ENCODE assay signal across 10 cellular contexts in the genomic region with DNA sequence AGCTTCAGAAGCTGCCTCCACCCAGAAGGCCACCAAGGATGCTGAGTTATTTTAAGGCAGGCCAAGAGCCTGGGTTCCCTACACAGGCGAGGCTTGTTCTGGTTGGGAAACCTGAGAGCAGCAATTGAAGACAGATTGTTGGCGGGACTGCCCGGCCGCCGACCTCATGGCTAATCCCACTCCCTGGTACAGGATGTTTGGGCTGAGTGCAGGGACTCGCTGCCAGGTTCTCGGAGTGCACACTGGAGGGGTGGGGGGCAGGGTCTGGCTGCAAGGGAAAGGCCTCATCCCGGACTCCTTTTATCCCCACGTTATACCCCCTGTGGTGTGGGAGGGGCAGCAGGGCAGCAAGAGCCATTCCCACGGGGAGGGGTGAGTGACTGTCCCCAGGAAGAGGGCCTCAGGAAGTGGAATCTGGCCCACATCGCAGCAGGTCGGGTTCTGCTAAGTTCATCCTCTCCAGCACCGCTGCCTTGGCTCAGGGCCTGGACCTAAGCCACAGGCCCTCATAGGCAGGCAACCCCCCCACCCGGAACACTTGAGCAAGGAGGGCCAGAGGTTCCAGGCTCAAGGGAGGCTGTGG. TPM values are rescaled to one million over a fixed set of nuclear protein-coding genes. Genes with fewer than 3 reads are reported as not detected.
DNase-seq lines count a peak whose midpoint lies in the region; ATAC-seq, FAIRE-seq and TF ChIP-seq lines count a peak whose summit lies in the region.
"Had no signal": no experiment of that assay in that cellular context is flagged by ENCODE, and none has a peak within 500 bp of the region (broad histone marks: within the 10 kb centered on the region; RNA-seq: fewer than 3 reads in every experiment).

No MANE protein-coding gene starts in this region.

- H4K20me1 ChIP-seq in astrocyte (ENCODE audit: insufficient read depth, low read length): no peaks in the 10 kb centered on the region

- TF ChIP-seq EP300 in sigmoid colon (IDR thresholded peaks at IDR 0.05): no peak

- H3K27ac ChIP-seq in astrocyte (ENCODE audit: low read depth, low read length): no peak overlapping the region
- peak overlapping the region; percentile 45 to 71 (median 52) for H3K27ac ChIP-seq in sigmoid colon
- H3K27ac ChIP-seq: VCaP had no signal

- FAIRE-seq in GM12892 (lab: Jason Lieb, UNC) (no peak), astrocyte (lab: Jason Lieb, UNC) (no peak)
- FAIRE-seq: colon had no signal

- H3K4me3 Mint-ChIP-seq in astrocyte (ENCODE audit: unreplicated experiment): no peak overlapping the region

- H3K9me3 ChIP-seq in astrocyte (ENCODE audit: insufficient read depth, low read depth, low read length) (no peaks in the 10 kb centered on the region), sigmoid colon (no peaks in the 10 kb centered on the region)

- no peak for TF ChIP-seq CTCF in astrocyte (IDR thresholded peaks at IDR 0.05; ENCODE audit: insufficient read depth, low read depth, low read length)
- TF ChIP-seq CTCF in sigmoid colon (IDR thresholded peaks at IDR 0.05): no peak

- no peak for TF ChIP-seq POLR2A in GM12892 (IDR thresholded peaks at IDR 0.05; ENCODE audit: low read depth, low read length)
- no peak for TF ChIP-seq POLR2A in sigmoid colon (IDR thresholded peaks at IDR 0.05)

- H3K4me1 ChIP-seq in astrocyte (ENCODE audit: insufficient read depth, low read length): peaks cover 11% of the 10 kb centered on the region
- H3K4me1 ChIP-seq in sigmoid colon: peaks cover 0 to 20% (median 18%) of the 10 kb centered on the region in 4 donors

- WGBS in sigmoid colon, 2 donors: 47 to 50% methylated on average over 14 of the region's 14 CpGs

- no peaks in the 10 kb centered on the region for H3K4me1 Mint-ChIP-seq in astrocyte (ENCODE audit: low read depth, unreplicated experiment)

- H3K9me3 Mint-ChIP-seq in astrocyte (ENCODE audit: unreplicated experiment): no peaks in the 10 kb centered on the region

- H3K79me2 ChIP-seq in astrocyte (ENCODE audit: insufficient read depth, low read length): no peaks in the 10 kb centered on the region

- no peaks in the 10 kb centered on the region for H3K36me3 Mint-ChIP-seq in astrocyte (ENCODE audit: low read depth, unreplicated experiment)

- no peak overlapping the region for H3K9ac ChIP-seq in astrocyte (ENCODE audit: low read length)

- intact Hi-C loops in left cardiac atrium (cut with DNase I): no loop called here
- intact Hi-C loops in sigmoid colon (cut with DNase I): no loop called here

- ATAC-seq in left cardiac atrium: peak; percentile 79 to 87

- DNase-seq in GM12892 (ENCODE audit: insufficient read length): peak; percentile 1
- DNase-seq in astrocyte (ENCODE audit: low read depth): peak; percentile 54
- peak; percentile 72 for DNase-seq in left cardiac atrium
- peak; percentile 84 for DNase-seq in sigmoid colon
- DNase-seq in OCI-M1 (lab: John Stamatoyannopoulos, UW): no peak
- no peak for DNase-seq in NCI-H2171 (lab: John Stamatoyannopoulos, UW)
- DNase-seq in activated T-cell treated with anti-CD3 and anti-CD28 coated beads, Interleukin-2, amount 50 U/mL, for 48 hours: no peak
- DNase-seq in activated CD4-positive, alpha-beta T cell treated with anti-CD3 and anti-CD28 coated beads, Interleukin-2, amount 50 U/mL, for 48 hours: no peak

- no peak overlapping the region for H3K27ac Mint-ChIP-seq in astrocyte (ENCODE audit: unreplicated experiment)

- no peaks in the 10 kb centered on the region for H3K27me3 ChIP-seq in astrocyte (ENCODE audit: insufficient read depth, low read length)
- H3K27me3 ChIP-seq in sigmoid colon: no peaks in the 10 kb centered on the region

- H3K36me3 ChIP-seq in astrocyte (ENCODE audit: insufficient read depth, low read length) (no peaks in the 10 kb centered on the region), sigmoid colon (no peaks in the 10 kb centered on the region)

- H2AFZ ChIP-seq in astrocyte (ENCODE audit: low read depth, low read length): peak overlapping the region; percentile 53

- H3K27me3 Mint-ChIP-seq in astrocyte (ENCODE audit: low read depth, unreplicated experiment): peaks cover 17% of the 10 kb centered on the region

- peak overlapping the region; percentile 31 for H3K4me2 ChIP-seq in astrocyte (ENCODE audit: low read length)

- H3K4me3 ChIP-seq in astrocyte (ENCODE audit: insufficient read depth, low read depth, low read length) (no peak overlapping the region), sigmoid colon (no peak overlapping the region)

RNA-seq across cellular contexts. Expression of a gene that starts 43.5 kb away (rescaled TPM):
- 0.66 TPM for polyA plus RNA-seq in GM12892 (2012; ENCODE audit: missing spikeins)
- 21.3 and 23.6 TPM in 2 replicates for total RNA-seq in astrocyte
- total RNA-seq in left cardiac atrium: 10 to 100 TPM; 15.3 to 19.1 TPM
- total RNA-seq in sigmoid colon: 10 to 100 TPM in 2 of 4 donors, 1 to 10 TPM in 2; 7.9 to 13.6 (median 10.6) TPM
- polyA plus RNA-seq in sigmoid colon: 10 to 100 TPM; 12.7 to 35.6 (median 13.2) TPM

Comparison
In these comparisons a context has a peak if more than half of its experiments do, and no peak if none do; other contexts are left out.
1. DNase-seq: peak in GM12892 (single experiment), astrocyte (single experiment), left cardiac atrium (single experiment) and sigmoid colon (single experiment); none in OCI-M1 (single experiment), NCI-H2171 (single experiment), activated T-cell treated with anti-CD3 and anti-CD28 coated beads, Interleukin-2, amount 50 U/mL, for 48 hours (0 of 2) and activated CD4-positive, alpha-beta T cell treated with anti-CD3 and anti-CD28 coated beads, Interleukin-2, amount 50 U/mL, for 48 hours (0 of 2).